8 cellular contexts compared by ENCODE assay signal in the genomic region with DNA sequence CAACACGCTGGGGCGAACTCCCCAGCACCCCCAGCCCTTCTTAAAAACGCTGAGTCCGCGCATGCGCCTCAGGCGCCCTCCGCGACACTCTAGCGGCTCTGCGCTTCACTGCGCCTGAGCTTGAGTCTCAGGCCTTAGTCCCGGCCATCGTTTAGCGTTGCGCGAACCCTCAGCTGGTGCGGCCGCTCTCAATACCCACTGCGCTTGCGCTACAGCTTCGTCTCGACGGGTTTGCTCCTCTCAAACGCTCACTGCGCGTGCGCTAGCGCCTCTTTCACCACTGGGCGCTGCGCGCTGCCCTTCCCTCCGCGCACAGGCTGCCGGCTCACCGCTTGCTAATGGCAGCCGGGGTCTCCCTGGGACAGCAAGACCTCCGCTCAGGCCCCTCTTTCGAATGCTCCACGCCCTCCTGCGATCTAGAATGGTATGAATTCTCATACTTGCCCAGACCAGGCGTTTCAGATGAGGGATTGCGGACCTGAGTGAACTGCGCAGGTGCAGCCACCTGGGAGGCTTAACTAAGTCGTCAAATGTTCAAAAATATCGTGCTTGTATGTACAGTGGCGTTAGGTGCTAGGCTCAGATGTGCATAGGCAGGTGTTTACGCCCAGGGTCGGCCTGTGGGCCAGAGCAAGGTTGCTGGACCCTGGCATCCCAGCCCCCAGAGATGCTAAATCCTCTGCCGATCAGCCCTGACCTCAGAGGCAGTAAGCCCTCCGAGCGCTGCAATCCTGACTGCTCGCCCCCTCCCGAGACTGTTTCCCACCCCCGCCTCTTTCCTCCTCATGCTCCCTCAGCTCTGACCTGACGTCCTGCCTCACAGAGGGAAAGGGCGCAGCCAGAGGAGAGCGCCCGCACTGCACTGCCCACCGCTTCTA. TPM values are rescaled to one million over a fixed set of nuclear protein-coding genes. Genes with fewer than 3 reads are reported as not detected.
DNase-seq lines count a peak whose midpoint lies in the region; ATAC-seq and TF ChIP-seq lines count a peak whose summit lies in the region.

A gene with protein sequence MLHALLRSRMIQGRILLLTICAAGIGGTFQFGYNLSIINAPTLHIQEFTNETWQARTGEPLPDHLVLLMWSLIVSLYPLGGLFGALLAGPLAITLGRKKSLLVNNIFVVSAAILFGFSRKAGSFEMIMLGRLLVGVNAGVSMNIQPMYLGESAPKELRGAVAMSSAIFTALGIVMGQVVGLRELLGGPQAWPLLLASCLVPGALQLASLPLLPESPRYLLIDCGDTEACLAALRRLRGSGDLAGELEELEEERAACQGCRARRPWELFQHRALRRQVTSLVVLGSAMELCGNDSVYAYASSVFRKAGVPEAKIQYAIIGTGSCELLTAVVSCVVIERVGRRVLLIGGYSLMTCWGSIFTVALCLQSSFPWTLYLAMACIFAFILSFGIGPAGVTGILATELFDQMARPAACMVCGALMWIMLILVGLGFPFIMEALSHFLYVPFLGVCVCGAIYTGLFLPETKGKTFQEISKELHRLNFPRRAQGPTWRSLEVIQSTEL (plus strand): TSS at position 270 of the 878 bp plus-strand sequence. CDS start 125 bp downstream, at position 395.

- WGBS in prostate gland = 0% methylated on average over 32 of the region's 60 CpGs
- WGBS in urinary bladder = 1% methylated on average over 60 of the region's 60 CpGs

- H3K27me3 Mint-ChIP-seq in T-helper 1 cell treated with Interleukin-12 subunit alpha and Interleukin-12 subunit beta and Interleukin-4 antibody, amounts not matched to agents 30 μg/mL and 1 μg/mL, for 36 hours (ENCODE audit: low read depth) = peaks cover 8% of the 10 kb centered on the region

- DNase-seq in NCI-H1694 (lab: John Stamatoyannopoulos, UW) (peak; percentile 93), left ventricle myocardium superior (peak; percentile 99), prostate gland (ENCODE audit: low spot score) (peak; percentile 95)

- peak within 1 kb of the TSS; percentile 98 for H3K27ac ChIP-seq in angular gyrus (ENCODE audit: low read depth, low read length)
- H3K27ac ChIP-seq in prostate gland = peak within 1 kb of the TSS; percentile 87 to 89
- peak within 1 kb of the TSS; percentile 75 for H3K27ac ChIP-seq in urinary bladder (ENCODE audit: low read depth)

- peak within 1 kb of the TSS; percentile 45 to 51 for H3K4me3 ChIP-seq in prostate gland
- peak within 1 kb of the TSS; percentile 43 for H3K4me3 ChIP-seq in urinary bladder (ENCODE audit: low read depth, low read length)

- peaks cover 16% of the 10 kb centered on the region for H3K4me1 Mint-ChIP-seq in T-helper 1 cell treated with Interleukin-12 subunit alpha and Interleukin-12 subunit beta and Interleukin-4 antibody, amounts not matched to agents 30 μg/mL and 1 μg/mL, for 36 hours (ENCODE audit: low read depth)

- no peaks in the 10 kb centered on the region for H3K36me3 Mint-ChIP-seq in T-helper 1 cell treated with Interleukin-12 subunit alpha and Interleukin-12 subunit beta and Interleukin-4 antibody, amounts not matched to agents 30 μg/mL and 1 μg/mL, for 36 hours (ENCODE audit: low read depth)

- TF ChIP-seq CTCF in prostate gland (IDR thresholded peaks at IDR 0.05) = peak in 3 of 4 experiments; percentile 23 to 55 (median 53)

- no peaks in the 10 kb centered on the region for H3K9me3 Mint-ChIP-seq in T-helper 1 cell treated with Interleukin-12 subunit alpha and Interleukin-12 subunit beta and Interleukin-4 antibody, amounts not matched to agents 30 μg/mL and 1 μg/mL, for 36 hours

- H3K27me3 ChIP-seq in prostate gland (replicated peaks; ENCODE audit: insufficient read depth) = no peaks in the 10 kb centered on the region

- H3K36me3 ChIP-seq in prostate gland (no peaks in the 10 kb centered on the region), urinary bladder (ENCODE audit: insufficient read depth) (no peaks in the 10 kb centered on the region)

- peak; percentile 96 for TF ChIP-seq POLR2A in GM15510 (IDR thresholded peaks at IDR 0.05; ENCODE audit: borderline replicate concordance, extremely low read depth, insufficient read length)
- peak; percentile 83 for TF ChIP-seq POLR2A in prostate gland (IDR thresholded peaks at IDR 0.05)

- H3K4me1 ChIP-seq in prostate gland (replicated peaks) (no peaks in the 10 kb centered on the region), urinary bladder (ENCODE audit: insufficient read depth) (no peaks in the 10 kb centered on the region)

- H3K4me3 Mint-ChIP-seq in T-helper 1 cell treated with Interleukin-12 subunit alpha and Interleukin-12 subunit beta and Interleukin-4 antibody, amounts not matched to agents 30 μg/mL and 1 μg/mL, for 36 hours = peak within 1 kb of the TSS; percentile 92

- ATAC-seq in HG02884 (IDR thresholded peaks at IDR 0.05; ENCODE audit: unreplicated experiment) (peak; percentile 89), left ventricle myocardium superior (peak; percentile 96)

- peak within 1 kb of the TSS; percentile 88 for H3K27ac Mint-ChIP-seq in T-helper 1 cell treated with Interleukin-12 subunit alpha and Interleukin-12 subunit beta and Interleukin-4 antibody, amounts not matched to agents 30 μg/mL and 1 μg/mL, for 36 hours

- intact Hi-C loops in left ventricle myocardium superior (cut with micrococcal nuclease) (no loop called here), prostate gland (cut with DNase I) (loop anchor here (5.0 kb wide), 1 partner anchor 326 kb away; no protein-coding TSS in a partner anchor)

- no peaks in the 10 kb centered on the region for H3K9me3 ChIP-seq in prostate gland

RNA-seq across cellular contexts. Expression of the gene that starts here (rescaled TPM):
- total RNA-seq in left ventricle myocardium superior = 25.3 TPM
- total RNA-seq in prostate gland = 10 to 100 TPM; 15.1 to 27.0 TPM
- total RNA-seq in urinary bladder = 13.0 TPM
- 12.0 TPM for polyA plus RNA-seq in urinary bladder

Comparison
In these comparisons a context has a peak if more than half of its experiments do, and no peak if none do; other contexts are left out.
1. Peak in every context shown above with its lines: DNase-seq, ATAC-seq, H3K4me3 ChIP-seq and H3K27ac ChIP-seq.